Comparison of ENCODE assay signal across 22 cellular contexts in the genomic region with DNA sequence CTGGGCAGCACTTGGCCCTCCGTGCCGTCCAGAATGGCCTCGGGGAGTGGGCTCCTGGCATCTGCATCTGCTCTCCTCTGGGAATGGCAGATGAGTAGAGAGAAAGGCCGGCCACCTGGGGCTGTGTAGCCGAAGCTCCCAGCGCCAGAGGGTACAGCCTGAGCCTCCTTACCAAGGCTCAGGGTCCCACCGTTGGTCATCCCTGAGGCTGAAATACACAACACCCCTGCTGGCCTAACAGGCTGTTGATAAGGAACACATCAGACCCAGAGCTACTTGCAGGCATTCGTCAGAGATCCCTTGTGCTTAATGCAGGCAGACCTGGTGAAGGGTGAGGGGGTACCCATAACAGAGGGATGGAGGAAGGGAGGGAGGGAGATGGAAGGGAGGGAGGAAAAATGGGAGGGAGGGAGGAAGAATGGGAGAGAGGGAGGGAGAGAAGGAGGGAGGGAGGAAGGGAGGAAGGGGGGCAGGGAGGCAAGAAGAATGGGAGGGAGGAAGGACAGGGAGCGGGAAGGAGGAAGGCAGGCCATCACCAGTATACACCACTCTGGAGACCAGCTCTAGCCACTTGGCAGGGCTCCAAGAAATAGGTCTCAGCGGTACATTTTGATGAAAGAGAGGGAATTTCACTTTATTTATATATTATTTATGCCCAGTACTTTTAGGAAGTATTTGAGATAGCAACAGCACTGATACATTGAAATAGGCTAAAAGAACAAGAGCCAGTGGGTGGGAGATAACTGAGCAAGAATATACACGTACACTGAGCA.
DNase-seq lines count a peak whose midpoint lies in the region; ATAC-seq, FAIRE-seq and TF ChIP-seq lines count a peak whose summit lies in the region.
"Had no signal": no experiment of that assay in that cellular context is flagged by ENCODE, and none has a peak within 500 bp of the region (broad histone marks: within the 10 kb centered on the region; RNA-seq: fewer than 3 reads in every experiment).

No MANE protein-coding gene starts in this region.

- peaks cover 6 to 18% of the 10 kb centered on the region in 2 donors for H3K4me1 ChIP-seq in kidney (ENCODE audit: control insufficient read depth in 1 of 2, insufficient read depth in 1 of 2, low read depth in 1 of 2, low read length in 2 of 2)
- H3K4me1 ChIP-seq: upper lobe of right lung had no signal

- FAIRE-seq in kidney (lab: Jason Lieb, UNC), result no peak

- H3K27ac ChIP-seq in RWPE1 (peak overlapping the region; percentile 90), kidney (ENCODE audit: low read depth in 2 of 2, low read length in 2 of 2) (peak overlapping the region; percentile 39 to 55)
- H3K27ac ChIP-seq: epithelial cell of prostate, upper lobe of right lung had no signal

- TF ChIP-seq CTCF in RWPE1 (conservative IDR thresholded peaks at IDR 0.05; ENCODE audit: low read depth) (no peak), kidney (IDR thresholded peaks at IDR 0.05; ENCODE audit: borderline replicate concordance, extremely low read depth, insufficient read depth) (no peak)

- POLR2A ChIA-PET in RWPE1 (lab: Yijun Ruan, JAX; ENCODE audit: low non-redundant PET), result no interaction called here

- H3K9ac ChIP-seq in kidney (ENCODE audit: low read length in 2 of 2), result peak overlapping the region in 1 of 2 donors; percentile 34

- CTCF ChIA-PET in RWPE1 (lab: Yijun Ruan, JAX), result interaction anchor here (0.5 to 0.7 kb wide), 4 partner anchors 54 to 169 kb away, joined by 3 read pairs; no protein-coding TSS in a partner anchor

- H3K9me3 ChIP-seq in kidney (ENCODE audit: control insufficient read depth in 1 of 2, low read length in 2 of 2), result no peaks in the 10 kb centered on the region
- H3K9me3 ChIP-seq: upper lobe of right lung had no signal

- intact Hi-C loops in kidney (cut with DNase I), result no loop called here

- H3K36me3 ChIP-seq in kidney (ENCODE audit: control insufficient read depth in 1 of 2, insufficient read depth in 2 of 2, low read length in 2 of 2), result no peaks in the 10 kb centered on the region
- H3K36me3 ChIP-seq: upper lobe of right lung had no signal

- no peak overlapping the region for H3K4me3 ChIP-seq in kidney (ENCODE audit: low read length in 2 of 2)
- H3K4me3 ChIP-seq: smooth muscle cell, upper lobe of right lung had no signal

- no peak for ATAC-seq in HG03439 (IDR thresholded peaks at IDR 0.05; ENCODE audit: unreplicated experiment)
- ATAC-seq: activated CD4-positive, CD25-positive, alpha-beta regulatory T cell treated with anti-CD3 and anti-CD28 coated beads, Interleukin-2, amount 50 U/mL, for 24 hours; activated naive CD4-positive, alpha-beta T cell treated with anti-CD3 and anti-CD28 coated beads, Interleukin-2, amount 50 U/mL, for 72 hours; PC-3; upper lobe of right lung had no signal

- DNase-seq in NCI-H1092 treated with DMSO at 0.1 percent for 48 hours (lab: John Stamatoyannopoulos, UW), result peak; percentile 20
- no peak for DNase-seq in NCI-H1092 (lab: John Stamatoyannopoulos, UW)
- DNase-seq in COLO668 (lab: John Stamatoyannopoulos, UW; ENCODE audit: unreplicated experiment), result peak; percentile 55
- no peak for DNase-seq in RWPE1 (ENCODE audit: low spot score)
- no peak for DNase-seq in kidney
- no peak for DNase-seq in NOMO-1 treated with DMSO at 0.1 percent for 48 hours (lab: John Stamatoyannopoulos, UW; ENCODE audit: unreplicated experiment)
- DNase-seq in NCI-H1694 treated with DMSO at 0.1 percent for 48 hours (lab: John Stamatoyannopoulos, UW), result no peak
- DNase-seq: activated CD4-positive, alpha-beta memory T cell treated with anti-CD3 and anti-CD28 coated beads for 36 hours; activated CD8-positive, alpha-beta memory T cell treated with anti-CD3 and anti-CD28 coated beads, Interleukin-2, amount 50 U/mL, for 48 hours; DND-41; left cardiac atrium; mesenchymal stem cell; NCI-H1048; NCI-H774; PC-3; SIG-M5; upper lobe of right lung had no signal

Comparison
In these comparisons a context has a peak if more than half of its experiments do, and no peak if none do; other contexts are left out.
1. DNase-seq: peak in NCI-H1092 treated with DMSO at 0.1 percent for 48 hours (single experiment) and COLO668 (single experiment); none in NCI-H1092 (single experiment), RWPE1 (single experiment), kidney (single experiment), NOMO-1 treated with DMSO at 0.1 percent for 48 hours (single experiment) and NCI-H1694 treated with DMSO at 0.1 percent for 48 hours (single experiment).